ENCODE assay signal across 1 cellular context in the genomic region with DNA sequence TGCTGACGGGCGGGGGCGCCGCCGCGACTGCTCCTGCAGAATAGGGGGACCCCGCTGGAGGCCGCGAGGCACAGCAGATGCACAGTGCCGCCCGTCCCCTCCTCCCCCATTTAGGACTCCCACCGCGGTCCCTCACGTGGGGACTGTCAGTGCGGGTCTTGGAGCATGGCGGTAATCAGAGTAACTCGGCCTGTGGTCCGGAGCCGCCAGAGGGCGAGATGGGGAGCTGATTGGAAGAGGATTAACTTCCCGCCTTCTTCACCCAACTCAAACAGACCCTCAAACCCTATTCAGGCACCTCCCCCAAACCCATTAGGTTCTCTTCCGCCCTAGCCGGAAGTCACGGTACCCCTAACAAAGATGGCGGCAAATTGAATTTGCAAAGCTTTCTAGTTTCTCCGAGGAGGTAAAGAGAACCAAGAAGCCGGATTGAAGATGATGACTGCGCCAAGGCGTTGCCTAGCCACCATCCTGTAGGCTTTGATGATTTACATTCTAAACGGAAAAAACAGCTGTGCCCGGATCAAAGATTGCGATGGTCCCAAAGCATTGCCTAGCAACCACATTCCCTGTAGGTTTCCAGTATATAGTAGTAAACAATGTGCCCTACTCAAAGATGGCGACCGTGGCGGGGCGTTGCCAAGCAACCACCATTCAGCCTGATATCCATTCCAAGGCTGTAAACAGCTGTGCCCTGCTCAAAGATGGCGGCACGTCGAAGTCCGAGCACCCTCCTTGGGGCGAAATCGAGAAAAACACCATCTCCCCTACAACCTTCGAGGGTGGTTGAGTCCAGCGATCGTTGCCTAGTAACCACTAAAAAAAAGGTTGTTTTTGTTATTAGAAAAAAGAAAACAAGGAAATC.
A peak's percentile ranks its signal among the peaks of the same experiment; 100 is the strongest.
TF ChIP-seq lines count a peak whose summit lies in the region.

A gene with protein sequence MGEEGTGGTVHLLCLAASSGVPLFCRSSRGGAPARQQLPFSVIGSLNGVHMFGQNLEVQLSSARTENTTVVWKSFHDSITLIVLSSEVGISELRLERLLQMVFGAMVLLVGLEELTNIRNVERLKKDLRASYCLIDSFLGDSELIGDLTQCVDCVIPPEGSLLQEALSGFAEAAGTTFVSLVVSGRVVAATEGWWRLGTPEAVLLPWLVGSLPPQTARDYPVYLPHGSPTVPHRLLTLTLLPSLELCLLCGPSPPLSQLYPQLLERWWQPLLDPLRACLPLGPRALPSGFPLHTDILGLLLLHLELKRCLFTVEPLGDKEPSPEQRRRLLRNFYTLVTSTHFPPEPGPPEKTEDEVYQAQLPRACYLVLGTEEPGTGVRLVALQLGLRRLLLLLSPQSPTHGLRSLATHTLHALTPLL (minus strand): TSS at position 296 of the 865 bp plus-strand sequence. CDS start 186 bp downstream, at position 110.

TF ChIP-seq in K562, 482 proteins besides CTCF, POLR2A, EP300 and RAD21 (continued from another document and continues in another):
- TF ChIP-seq, protein P1, sequence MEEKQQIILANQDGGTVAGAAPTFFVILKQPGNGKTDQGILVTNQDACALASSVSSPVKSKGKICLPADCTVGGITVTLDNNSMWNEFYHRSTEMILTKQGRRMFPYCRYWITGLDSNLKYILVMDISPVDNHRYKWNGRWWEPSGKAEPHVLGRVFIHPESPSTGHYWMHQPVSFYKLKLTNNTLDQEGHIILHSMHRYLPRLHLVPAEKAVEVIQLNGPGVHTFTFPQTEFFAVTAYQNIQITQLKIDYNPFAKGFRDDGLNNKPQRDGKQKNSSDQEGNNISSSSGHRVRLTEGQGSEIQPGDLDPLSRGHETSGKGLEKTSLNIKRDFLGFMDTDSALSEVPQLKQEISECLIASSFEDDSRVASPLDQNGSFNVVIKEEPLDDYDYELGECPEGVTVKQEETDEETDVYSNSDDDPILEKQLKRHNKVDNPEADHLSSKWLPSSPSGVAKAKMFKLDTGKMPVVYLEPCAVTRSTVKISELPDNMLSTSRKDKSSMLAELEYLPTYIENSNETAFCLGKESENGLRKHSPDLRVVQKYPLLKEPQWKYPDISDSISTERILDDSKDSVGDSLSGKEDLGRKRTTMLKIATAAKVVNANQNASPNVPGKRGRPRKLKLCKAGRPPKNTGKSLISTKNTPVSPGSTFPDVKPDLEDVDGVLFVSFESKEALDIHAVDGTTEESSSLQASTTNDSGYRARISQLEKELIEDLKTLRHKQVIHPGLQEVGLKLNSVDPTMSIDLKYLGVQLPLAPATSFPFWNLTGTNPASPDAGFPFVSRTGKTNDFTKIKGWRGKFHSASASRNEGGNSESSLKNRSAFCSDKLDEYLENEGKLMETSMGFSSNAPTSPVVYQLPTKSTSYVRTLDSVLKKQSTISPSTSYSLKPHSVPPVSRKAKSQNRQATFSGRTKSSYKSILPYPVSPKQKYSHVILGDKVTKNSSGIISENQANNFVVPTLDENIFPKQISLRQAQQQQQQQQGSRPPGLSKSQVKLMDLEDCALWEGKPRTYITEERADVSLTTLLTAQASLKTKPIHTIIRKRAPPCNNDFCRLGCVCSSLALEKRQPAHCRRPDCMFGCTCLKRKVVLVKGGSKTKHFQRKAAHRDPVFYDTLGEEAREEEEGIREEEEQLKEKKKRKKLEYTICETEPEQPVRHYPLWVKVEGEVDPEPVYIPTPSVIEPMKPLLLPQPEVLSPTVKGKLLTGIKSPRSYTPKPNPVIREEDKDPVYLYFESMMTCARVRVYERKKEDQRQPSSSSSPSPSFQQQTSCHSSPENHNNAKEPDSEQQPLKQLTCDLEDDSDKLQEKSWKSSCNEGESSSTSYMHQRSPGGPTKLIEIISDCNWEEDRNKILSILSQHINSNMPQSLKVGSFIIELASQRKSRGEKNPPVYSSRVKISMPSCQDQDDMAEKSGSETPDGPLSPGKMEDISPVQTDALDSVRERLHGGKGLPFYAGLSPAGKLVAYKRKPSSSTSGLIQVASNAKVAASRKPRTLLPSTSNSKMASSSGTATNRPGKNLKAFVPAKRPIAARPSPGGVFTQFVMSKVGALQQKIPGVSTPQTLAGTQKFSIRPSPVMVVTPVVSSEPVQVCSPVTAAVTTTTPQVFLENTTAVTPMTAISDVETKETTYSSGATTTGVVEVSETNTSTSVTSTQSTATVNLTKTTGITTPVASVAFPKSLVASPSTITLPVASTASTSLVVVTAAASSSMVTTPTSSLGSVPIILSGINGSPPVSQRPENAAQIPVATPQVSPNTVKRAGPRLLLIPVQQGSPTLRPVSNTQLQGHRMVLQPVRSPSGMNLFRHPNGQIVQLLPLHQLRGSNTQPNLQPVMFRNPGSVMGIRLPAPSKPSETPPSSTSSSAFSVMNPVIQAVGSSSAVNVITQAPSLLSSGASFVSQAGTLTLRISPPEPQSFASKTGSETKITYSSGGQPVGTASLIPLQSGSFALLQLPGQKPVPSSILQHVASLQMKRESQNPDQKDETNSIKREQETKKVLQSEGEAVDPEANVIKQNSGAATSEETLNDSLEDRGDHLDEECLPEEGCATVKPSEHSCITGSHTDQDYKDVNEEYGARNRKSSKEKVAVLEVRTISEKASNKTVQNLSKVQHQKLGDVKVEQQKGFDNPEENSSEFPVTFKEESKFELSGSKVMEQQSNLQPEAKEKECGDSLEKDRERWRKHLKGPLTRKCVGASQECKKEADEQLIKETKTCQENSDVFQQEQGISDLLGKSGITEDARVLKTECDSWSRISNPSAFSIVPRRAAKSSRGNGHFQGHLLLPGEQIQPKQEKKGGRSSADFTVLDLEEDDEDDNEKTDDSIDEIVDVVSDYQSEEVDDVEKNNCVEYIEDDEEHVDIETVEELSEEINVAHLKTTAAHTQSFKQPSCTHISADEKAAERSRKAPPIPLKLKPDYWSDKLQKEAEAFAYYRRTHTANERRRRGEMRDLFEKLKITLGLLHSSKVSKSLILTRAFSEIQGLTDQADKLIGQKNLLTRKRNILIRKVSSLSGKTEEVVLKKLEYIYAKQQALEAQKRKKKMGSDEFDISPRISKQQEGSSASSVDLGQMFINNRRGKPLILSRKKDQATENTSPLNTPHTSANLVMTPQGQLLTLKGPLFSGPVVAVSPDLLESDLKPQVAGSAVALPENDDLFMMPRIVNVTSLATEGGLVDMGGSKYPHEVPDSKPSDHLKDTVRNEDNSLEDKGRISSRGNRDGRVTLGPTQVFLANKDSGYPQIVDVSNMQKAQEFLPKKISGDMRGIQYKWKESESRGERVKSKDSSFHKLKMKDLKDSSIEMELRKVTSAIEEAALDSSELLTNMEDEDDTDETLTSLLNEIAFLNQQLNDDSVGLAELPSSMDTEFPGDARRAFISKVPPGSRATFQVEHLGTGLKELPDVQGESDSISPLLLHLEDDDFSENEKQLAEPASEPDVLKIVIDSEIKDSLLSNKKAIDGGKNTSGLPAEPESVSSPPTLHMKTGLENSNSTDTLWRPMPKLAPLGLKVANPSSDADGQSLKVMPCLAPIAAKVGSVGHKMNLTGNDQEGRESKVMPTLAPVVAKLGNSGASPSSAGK (IDR thresholded peaks at IDR 0.05): no peak
- TF ChIP-seq EP400 (IDR thresholded peaks at IDR 0.05) (peak; percentile 54; the same call in 1 of the 2 replicates), NR2C2 (CRISPR knock-in tag; IDR thresholded peaks at IDR 0.05) (no peak), NR2C2 (tag; IDR thresholded peaks at IDR 0.05) (peak; percentile 92), ZNF695 (CRISPR knock-in tag; IDR thresholded peaks at IDR 0.05) (no peak), BRCA1 (IDR thresholded peaks at IDR 0.05) (no peak), BRCA1 (CRISPR knock-in tag; IDR thresholded peaks at IDR 0.05) (no peak), ZNF184 (CRISPR knock-in tag; IDR thresholded peaks at IDR 0.05) (no peak), RBM15 (IDR thresholded peaks at IDR 0.05; ENCODE audit: insufficient read depth, low read length) (no peak), BRF1 (IDR thresholded peaks at IDR 0.05; ENCODE audit: borderline replicate concordance, extremely low read depth, insufficient read length) (no peak), ELF4 (CRISPR knock-in tag; IDR thresholded peaks at IDR 0.05) (no peak), BCOR (IDR thresholded peaks at IDR 0.05) (no peak), NFE2 (IDR thresholded peaks at IDR 0.05; ENCODE audit: low read depth) (no peak), ZNF41 (CRISPR knock-in tag; conservative IDR thresholded peaks at IDR 0.05) (no peak), ESRRB (CRISPR knock-in tag; IDR thresholded peaks at IDR 0.05; ENCODE audit: borderline replicate concordance) (no peak), FOXP1 (CRISPR knock-in tag; IDR thresholded peaks at IDR 0.05) (peak; percentile 90; the same call in 1 of the 2 replicates), PTBP1 (IDR thresholded peaks at IDR 0.05; ENCODE audit: low read depth, low read length) (no peak), TAF7 (tag; IDR thresholded peaks at IDR 0.05) (peak; percentile 52; the same call in 1 of the 2 replicates), SPI1 (IDR thresholded peaks at IDR 0.05; ENCODE audit: borderline replicate concordance, low read depth, low read length) (no peak), SRSF1 (IDR thresholded peaks at IDR 0.05; ENCODE audit: low read depth, low read length) (no peak), ZNF589 (CRISPR knock-in tag; IDR thresholded peaks at IDR 0.05; ENCODE audit: low read depth) (no peak), ZNF431 (CRISPR knock-in tag; IDR thresholded peaks at IDR 0.05) (no peak), BACH1 (tag; IDR thresholded peaks at IDR 0.05) (peak; percentile 86; the same call in 1 of the 2 replicates)
- TF ChIP-seq, protein P2, sequence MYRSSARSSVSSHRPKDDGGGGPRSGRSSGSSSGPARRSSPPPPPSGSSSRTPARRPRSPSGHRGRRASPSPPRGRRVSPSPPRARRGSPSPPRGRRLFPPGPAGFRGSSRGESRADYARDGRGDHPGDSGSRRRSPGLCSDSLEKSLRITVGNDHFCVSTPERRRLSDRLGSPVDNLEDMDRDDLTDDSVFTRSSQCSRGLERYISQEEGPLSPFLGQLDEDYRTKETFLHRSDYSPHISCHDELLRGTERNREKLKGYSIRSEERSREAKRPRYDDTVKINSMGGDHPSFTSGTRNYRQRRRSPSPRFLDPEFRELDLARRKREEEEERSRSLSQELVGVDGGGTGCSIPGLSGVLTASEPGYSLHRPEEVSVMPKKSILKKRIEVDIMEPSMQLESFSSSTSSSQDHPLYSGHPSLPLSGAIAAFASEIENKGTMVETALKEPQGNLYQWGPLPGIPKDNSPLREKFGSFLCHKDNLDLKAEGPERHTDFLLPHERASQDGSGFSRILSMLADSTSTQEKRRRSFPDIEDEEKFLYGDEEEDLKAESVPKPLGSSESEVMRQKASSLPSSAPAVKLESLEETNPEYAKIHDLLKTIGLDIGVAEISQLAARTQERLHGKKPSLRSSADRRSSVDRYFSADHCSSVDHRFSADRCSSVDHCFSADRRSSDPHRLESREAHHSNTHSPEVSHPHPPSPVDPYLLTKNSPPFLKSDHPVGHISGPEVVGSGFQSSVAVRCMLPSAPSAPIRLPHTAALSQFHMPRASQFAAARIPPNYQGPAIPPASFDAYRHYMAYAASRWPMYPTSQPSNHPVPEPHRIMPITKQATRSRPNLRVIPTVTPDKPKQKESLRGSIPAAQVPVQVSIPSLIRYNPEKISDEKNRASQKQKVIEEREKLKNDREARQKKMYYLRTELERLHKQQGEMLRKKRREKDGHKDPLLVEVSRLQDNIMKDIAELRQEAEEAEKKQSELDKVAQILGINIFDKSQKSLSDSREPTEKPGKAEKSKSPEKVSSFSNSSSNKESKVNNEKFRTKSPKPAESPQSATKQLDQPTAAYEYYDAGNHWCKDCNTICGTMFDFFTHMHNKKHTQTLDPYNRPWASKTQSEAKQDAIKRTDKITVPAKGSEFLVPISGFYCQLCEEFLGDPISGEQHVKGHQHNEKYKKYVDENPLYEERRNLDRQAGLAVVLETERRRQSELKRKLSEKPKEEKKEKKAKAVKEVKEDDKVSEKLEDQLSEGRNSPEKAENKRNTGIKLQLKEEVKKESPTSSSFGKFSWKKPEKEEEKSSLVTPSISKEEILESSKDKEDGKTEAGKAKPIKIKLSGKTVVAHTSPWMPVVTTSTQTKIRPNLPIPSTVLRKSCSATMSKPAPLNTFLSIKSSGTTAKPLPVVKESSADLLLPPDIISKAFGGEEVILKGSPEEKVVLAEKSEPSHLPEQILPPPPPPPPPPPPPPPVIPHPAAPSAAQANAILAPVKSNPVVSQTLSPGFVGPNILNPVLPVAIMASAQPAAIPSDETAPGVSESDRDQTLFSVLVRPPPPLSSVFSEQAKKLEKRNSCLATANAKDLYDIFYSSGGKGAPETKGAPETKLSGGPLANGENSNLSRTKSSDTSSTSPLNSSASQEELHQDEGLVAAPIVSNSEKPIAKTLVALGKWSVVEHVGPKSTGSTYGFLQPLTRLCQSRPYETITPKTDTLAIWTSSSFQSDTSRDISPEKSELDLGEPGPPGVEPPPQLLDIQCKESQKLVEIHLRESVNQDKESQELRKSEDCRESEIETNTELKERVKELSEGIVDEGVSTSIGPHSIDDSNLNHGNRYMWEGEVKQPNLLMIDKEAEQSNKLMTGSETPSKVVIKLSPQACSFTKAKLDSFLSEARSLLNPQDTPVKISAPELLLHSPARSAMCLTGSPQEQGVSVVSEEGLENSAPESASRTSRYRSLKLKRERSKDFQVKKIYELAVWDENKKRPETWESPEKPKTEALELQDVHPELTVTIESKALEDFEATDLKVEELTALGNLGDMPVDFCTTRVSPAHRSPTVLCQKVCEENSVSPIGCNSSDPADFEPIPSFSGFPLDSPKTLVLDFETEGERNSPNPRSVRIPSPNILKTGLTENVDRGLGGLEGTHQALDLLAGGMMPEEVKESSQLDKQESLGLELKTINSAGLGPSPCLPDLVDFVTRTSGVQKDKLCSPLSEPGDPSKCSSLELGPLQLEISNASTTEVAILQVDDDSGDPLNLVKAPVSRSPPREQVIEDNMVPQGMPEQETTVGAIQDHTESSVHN (IDR thresholded peaks at IDR 0.05; ENCODE audit: borderline replicate concordance in 1 of 2, low read depth in 1 of 2): no peak
- TF ChIP-seq, protein P3, sequence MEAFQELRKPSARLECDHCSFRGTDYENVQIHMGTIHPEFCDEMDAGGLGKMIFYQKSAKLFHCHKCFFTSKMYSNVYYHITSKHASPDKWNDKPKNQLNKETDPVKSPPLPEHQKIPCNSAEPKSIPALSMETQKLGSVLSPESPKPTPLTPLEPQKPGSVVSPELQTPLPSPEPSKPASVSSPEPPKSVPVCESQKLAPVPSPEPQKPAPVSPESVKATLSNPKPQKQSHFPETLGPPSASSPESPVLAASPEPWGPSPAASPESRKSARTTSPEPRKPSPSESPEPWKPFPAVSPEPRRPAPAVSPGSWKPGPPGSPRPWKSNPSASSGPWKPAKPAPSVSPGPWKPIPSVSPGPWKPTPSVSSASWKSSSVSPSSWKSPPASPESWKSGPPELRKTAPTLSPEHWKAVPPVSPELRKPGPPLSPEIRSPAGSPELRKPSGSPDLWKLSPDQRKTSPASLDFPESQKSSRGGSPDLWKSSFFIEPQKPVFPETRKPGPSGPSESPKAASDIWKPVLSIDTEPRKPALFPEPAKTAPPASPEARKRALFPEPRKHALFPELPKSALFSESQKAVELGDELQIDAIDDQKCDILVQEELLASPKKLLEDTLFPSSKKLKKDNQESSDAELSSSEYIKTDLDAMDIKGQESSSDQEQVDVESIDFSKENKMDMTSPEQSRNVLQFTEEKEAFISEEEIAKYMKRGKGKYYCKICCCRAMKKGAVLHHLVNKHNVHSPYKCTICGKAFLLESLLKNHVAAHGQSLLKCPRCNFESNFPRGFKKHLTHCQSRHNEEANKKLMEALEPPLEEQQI (IDR thresholded peaks at IDR 0.05): no peak
- TF ChIP-seq, protein P4, sequence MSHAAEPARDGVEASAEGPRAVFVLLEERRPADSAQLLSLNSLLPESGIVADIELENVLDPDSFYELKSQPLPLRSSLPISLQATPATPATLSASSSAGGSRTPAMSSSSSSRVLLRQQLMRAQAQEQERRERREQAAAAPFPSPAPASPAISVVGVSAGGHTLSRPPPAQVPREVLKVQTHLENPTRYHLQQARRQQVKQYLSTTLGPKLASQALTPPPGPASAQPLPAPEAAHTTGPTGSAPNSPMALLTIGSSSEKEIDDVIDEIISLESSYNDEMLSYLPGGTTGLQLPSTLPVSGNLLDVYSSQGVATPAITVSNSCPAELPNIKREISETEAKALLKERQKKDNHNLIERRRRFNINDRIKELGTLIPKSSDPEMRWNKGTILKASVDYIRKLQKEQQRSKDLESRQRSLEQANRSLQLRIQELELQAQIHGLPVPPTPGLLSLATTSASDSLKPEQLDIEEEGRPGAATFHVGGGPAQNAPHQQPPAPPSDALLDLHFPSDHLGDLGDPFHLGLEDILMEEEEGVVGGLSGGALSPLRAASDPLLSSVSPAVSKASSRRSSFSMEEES (CRISPR knock-in tag; IDR thresholded peaks at IDR 0.05): no peak
